In genomic region chr16:50152386-50152806, GRCh38 we compare ENCODE assay signal across 8 cellular contexts. TPM values are rescaled to one million over a fixed set of nuclear protein-coding genes. Genes with fewer than 3 reads are reported as not detected.
DNase-seq lines count a peak whose midpoint lies in the region; ATAC-seq and TF ChIP-seq lines count a peak whose summit lies in the region.

No MANE protein-coding gene starts in this region.

- H3K36me3 Mint-ChIP-seq in activated T-cell treated with anti-CD3 and anti-CD28 coated beads, Interleukin-2, amount 50 U/mL, for 24 hours (ENCODE audit: low read depth), result peaks cover 24% of the 10 kb centered on the region

- H2AFZ ChIP-seq in fibroblast of lung (ENCODE audit: low read length), result peak overlapping the region; percentile 96

- peaks cover 37% of the 10 kb centered on the region for H3K79me2 ChIP-seq in fibroblast of lung (ENCODE audit: control insufficient read depth, insufficient read depth, low read length)

- H3K27me3 ChIP-seq in fibroblast of lung (ENCODE audit: control insufficient read depth, insufficient read depth, low read length), result no peaks in the 10 kb centered on the region
- H3K27me3 ChIP-seq in thymus (ENCODE audit: control insufficient read depth, insufficient read depth), result no peaks in the 10 kb centered on the region

- peaks cover 38% of the 10 kb centered on the region for H3K4me1 Mint-ChIP-seq in activated T-cell treated with anti-CD3 and anti-CD28 coated beads, Interleukin-2, amount 50 U/mL, for 24 hours (ENCODE audit: low read depth)

- TF ChIP-seq CTCF in fibroblast of lung (conservative IDR thresholded peaks at IDR 0.05 in 1 of 2, IDR thresholded peaks at IDR 0.05 in 1 of 2; ENCODE audit: low read depth in 1 of 2, low read length in 2 of 2), result no peak
- TF ChIP-seq CTCF in omental fat pad (IDR thresholded peaks at IDR 0.05), result no peak

- peak overlapping the region; percentile 68 to 85 (median 75) for H3K4me3 ChIP-seq in fibroblast of lung (replicated peaks in 1 of 4; ENCODE audit: control extremely low read depth in 1 of 4, insufficient read depth in 1 of 4, low read depth in 3 of 4, low read length in 4 of 4)
- peak overlapping the region; percentile 85 for H3K4me3 ChIP-seq in thymus (ENCODE audit: low read length)

- peak overlapping the region; percentile 96 for H3K9ac ChIP-seq in fibroblast of lung (ENCODE audit: insufficient read depth, low read length)

- H3K9me3 Mint-ChIP-seq in activated T-cell treated with anti-CD3 and anti-CD28 coated beads, Interleukin-2, amount 50 U/mL, for 24 hours, result no peaks in the 10 kb centered on the region

- H3K27ac ChIP-seq in fibroblast of lung (ENCODE audit: insufficient read depth, low read length) (peak overlapping the region; percentile 98), thymus (ENCODE audit: low read depth) (peak overlapping the region; percentile 98)

- WGBS in thymus, result under 1% methylated on average over 24 of the region's 24 CpGs

- DNase-seq in NCI-H774 (lab: John Stamatoyannopoulos, UW) (peak; percentile 13), fibroblast of lung (ENCODE audit: low read depth in 2 of 2) (peak; percentile 29 to 36), omental fat pad (ENCODE audit: low spot score) (no peak), NCI-H1694 treated with DMSO at 0.1 percent for 48 hours (lab: John Stamatoyannopoulos, UW) (no peak)
- peak; percentile 83 for DNase-seq in activated T-cell treated with anti-CD3 and anti-CD28 coated beads, Interleukin-2, amount 50 U/mL, for 24 hours

- H3K9me3 ChIP-seq in fibroblast of lung (ENCODE audit: control insufficient read depth, insufficient read depth, low read depth, low read length), result no peaks in the 10 kb centered on the region
- no peaks in the 10 kb centered on the region for H3K9me3 ChIP-seq in thymus (ENCODE audit: control insufficient read depth)

- ATAC-seq in GM18517 (IDR thresholded peaks at IDR 0.05; ENCODE audit: unreplicated experiment) (peak; percentile 68), HG02759 (IDR thresholded peaks at IDR 0.05; ENCODE audit: unreplicated experiment) (peak; percentile 56), omental fat pad (ENCODE audit: low FRiP score) (peak; percentile 12)

- H3K27ac Mint-ChIP-seq in activated T-cell treated with anti-CD3 and anti-CD28 coated beads, Interleukin-2, amount 50 U/mL, for 24 hours, result peak overlapping the region; percentile 98

- H3K4me2 ChIP-seq in fibroblast of lung (ENCODE audit: extremely low read depth, insufficient read depth, low read length), result peak overlapping the region; percentile 86

- no peaks in the 10 kb centered on the region for H4K20me1 ChIP-seq in fibroblast of lung (ENCODE audit: control insufficient read depth, extremely low read depth, insufficient read depth, low read length)

- peaks cover 3% of the 10 kb centered on the region for H3K4me1 ChIP-seq in fibroblast of lung (ENCODE audit: control insufficient read depth, extremely low read depth, insufficient read depth, low read length)
- H3K4me1 ChIP-seq in thymus (ENCODE audit: control insufficient read depth, insufficient read depth, low read length), result peaks cover 22% of the 10 kb centered on the region

- H3K4me3 Mint-ChIP-seq in activated T-cell treated with anti-CD3 and anti-CD28 coated beads, Interleukin-2, amount 50 U/mL, for 24 hours, result peak overlapping the region; percentile 83

- no peaks in the 10 kb centered on the region for H3K27me3 Mint-ChIP-seq in activated T-cell treated with anti-CD3 and anti-CD28 coated beads, Interleukin-2, amount 50 U/mL, for 24 hours

- H3K36me3 ChIP-seq in fibroblast of lung (ENCODE audit: control insufficient read depth, insufficient read depth, low read length) (no peaks in the 10 kb centered on the region), thymus (ENCODE audit: control insufficient read depth, insufficient read depth) (no peaks in the 10 kb centered on the region)

RNA-seq across cellular contexts. Expression of gene TENT4B, which starts 0.7 kb away (rescaled TPM):
- total RNA-seq in fibroblast of lung, result 11.0 and 12.2 TPM in 2 replicates
- polyA plus RNA-seq in fibroblast of lung, result 11.1 and 12.3 TPM in 2 replicates
- polyA plus RNA-seq in fibroblast of lung (2012), result 6.7 TPM in 2 replicates
- 4.0 and 6.1 TPM in 2 replicates for polyA minus RNA-seq in fibroblast of lung (ENCODE audit: low replicate concordance)
- total RNA-seq in omental fat pad, result 10 to 100 TPM; 10.7 to 15.6 (median 13.2) TPM
- 8.1 TPM for polyA plus RNA-seq in thymus

Comparison
In these comparisons a context has a peak if more than half of its experiments do, and no peak if none do; other contexts are left out.
1. ATAC-seq: peak in every context shown above with its lines; median percentile 68 in GM18517; 56 in HG02759; 12 in omental fat pad.
2. DNase-seq: peak in NCI-H774 (single experiment), activated T-cell treated with anti-CD3 and anti-CD28 coated beads, Interleukin-2, amount 50 U/mL, for 24 hours (single experiment) and fibroblast of lung (2 of 2); none in omental fat pad (single experiment) and NCI-H1694 treated with DMSO at 0.1 percent for 48 hours (single experiment).